Comparison of ENCODE assay signal across 1 cellular context in the genomic region with DNA sequence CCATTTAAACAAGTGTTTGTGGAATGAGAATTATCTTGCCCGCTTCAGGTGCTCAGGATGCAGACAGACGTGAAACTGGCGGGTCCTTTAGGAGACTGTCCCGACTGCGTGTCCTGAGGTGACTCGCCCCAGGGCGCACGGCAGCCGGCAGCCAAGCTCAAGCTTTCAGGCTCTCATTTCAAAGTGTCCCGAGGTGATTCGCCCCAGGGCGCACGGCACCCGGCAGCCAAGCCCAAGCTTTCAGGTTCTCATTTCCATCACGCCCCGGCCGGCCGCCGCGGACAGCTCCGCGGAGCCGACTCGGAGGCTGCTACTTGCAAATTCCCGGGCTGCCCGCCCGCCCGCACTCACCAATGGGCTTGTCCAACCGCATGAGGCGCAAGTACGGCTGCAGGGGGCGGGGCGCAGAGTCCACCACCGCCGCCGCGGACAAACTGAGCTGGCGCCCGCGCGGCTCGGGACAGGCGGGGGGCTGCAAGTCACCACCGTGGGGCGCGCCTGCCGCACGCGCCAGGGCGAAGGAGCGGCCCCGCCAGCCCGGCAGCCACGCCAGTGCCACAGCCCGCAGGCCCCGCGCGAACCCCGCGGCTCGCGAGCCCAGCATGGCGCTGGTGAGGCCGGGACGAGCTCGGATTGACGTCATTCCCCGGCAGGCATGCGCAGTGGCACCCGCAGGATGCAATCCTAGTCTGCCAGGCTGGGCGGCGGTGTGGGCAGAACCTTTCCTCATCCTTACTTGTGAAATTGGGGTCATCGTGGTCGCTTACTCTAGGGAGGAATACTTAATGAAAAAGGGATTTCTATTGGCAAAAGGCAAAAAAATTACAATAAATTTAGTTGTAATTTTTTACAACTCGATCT.
TF ChIP-seq lines count a peak whose summit lies in the region.

A gene with protein sequence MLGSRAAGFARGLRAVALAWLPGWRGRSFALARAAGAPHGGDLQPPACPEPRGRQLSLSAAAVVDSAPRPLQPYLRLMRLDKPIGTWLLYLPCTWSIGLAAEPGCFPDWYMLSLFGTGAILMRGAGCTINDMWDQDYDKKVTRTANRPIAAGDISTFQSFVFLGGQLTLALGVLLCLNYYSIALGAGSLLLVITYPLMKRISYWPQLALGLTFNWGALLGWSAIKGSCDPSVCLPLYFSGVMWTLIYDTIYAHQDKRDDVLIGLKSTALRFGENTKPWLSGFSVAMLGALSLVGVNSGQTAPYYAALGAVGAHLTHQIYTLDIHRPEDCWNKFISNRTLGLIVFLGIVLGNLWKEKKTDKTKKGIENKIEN (minus strand): TSS at position 638 of the 861 bp plus-strand sequence. CDS start 34 bp downstream, at position 604.

TF ChIP-seq in HepG2, 621 proteins besides CTCF, POLR2A, EP300 and RAD21 (continued from another document and continues in another):
- no peak for TF ChIP-seq PITX1 (CRISPR knock-in tag; IDR thresholded peaks at IDR 0.05)
- TF ChIP-seq, protein P1, sequence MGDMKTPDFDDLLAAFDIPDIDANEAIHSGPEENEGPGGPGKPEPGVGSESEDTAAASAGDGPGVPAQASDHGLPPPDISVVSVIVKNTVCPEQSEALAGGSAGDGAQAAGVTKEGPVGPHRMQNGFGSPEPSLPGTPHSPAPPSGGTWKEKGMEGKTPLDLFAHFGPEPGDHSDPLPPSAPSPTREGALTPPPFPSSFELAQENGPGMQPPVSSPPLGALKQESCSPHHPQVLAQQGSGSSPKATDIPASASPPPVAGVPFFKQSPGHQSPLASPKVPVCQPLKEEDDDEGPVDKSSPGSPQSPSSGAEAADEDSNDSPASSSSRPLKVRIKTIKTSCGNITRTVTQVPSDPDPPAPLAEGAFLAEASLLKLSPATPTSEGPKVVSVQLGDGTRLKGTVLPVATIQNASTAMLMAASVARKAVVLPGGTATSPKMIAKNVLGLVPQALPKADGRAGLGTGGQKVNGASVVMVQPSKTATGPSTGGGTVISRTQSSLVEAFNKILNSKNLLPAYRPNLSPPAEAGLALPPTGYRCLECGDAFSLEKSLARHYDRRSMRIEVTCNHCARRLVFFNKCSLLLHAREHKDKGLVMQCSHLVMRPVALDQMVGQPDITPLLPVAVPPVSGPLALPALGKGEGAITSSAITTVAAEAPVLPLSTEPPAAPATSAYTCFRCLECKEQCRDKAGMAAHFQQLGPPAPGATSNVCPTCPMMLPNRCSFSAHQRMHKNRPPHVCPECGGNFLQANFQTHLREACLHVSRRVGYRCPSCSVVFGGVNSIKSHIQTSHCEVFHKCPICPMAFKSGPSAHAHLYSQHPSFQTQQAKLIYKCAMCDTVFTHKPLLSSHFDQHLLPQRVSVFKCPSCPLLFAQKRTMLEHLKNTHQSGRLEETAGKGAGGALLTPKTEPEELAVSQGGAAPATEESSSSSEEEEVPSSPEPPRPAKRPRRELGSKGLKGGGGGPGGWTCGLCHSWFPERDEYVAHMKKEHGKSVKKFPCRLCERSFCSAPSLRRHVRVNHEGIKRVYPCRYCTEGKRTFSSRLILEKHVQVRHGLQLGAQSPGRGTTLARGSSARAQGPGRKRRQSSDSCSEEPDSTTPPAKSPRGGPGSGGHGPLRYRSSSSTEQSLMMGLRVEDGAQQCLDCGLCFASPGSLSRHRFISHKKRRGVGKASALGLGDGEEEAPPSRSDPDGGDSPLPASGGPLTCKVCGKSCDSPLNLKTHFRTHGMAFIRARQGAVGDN (CRISPR knock-in tag; IDR thresholded peaks at IDR 0.05), result peak; percentile 90
- TF ChIP-seq, protein P2, sequence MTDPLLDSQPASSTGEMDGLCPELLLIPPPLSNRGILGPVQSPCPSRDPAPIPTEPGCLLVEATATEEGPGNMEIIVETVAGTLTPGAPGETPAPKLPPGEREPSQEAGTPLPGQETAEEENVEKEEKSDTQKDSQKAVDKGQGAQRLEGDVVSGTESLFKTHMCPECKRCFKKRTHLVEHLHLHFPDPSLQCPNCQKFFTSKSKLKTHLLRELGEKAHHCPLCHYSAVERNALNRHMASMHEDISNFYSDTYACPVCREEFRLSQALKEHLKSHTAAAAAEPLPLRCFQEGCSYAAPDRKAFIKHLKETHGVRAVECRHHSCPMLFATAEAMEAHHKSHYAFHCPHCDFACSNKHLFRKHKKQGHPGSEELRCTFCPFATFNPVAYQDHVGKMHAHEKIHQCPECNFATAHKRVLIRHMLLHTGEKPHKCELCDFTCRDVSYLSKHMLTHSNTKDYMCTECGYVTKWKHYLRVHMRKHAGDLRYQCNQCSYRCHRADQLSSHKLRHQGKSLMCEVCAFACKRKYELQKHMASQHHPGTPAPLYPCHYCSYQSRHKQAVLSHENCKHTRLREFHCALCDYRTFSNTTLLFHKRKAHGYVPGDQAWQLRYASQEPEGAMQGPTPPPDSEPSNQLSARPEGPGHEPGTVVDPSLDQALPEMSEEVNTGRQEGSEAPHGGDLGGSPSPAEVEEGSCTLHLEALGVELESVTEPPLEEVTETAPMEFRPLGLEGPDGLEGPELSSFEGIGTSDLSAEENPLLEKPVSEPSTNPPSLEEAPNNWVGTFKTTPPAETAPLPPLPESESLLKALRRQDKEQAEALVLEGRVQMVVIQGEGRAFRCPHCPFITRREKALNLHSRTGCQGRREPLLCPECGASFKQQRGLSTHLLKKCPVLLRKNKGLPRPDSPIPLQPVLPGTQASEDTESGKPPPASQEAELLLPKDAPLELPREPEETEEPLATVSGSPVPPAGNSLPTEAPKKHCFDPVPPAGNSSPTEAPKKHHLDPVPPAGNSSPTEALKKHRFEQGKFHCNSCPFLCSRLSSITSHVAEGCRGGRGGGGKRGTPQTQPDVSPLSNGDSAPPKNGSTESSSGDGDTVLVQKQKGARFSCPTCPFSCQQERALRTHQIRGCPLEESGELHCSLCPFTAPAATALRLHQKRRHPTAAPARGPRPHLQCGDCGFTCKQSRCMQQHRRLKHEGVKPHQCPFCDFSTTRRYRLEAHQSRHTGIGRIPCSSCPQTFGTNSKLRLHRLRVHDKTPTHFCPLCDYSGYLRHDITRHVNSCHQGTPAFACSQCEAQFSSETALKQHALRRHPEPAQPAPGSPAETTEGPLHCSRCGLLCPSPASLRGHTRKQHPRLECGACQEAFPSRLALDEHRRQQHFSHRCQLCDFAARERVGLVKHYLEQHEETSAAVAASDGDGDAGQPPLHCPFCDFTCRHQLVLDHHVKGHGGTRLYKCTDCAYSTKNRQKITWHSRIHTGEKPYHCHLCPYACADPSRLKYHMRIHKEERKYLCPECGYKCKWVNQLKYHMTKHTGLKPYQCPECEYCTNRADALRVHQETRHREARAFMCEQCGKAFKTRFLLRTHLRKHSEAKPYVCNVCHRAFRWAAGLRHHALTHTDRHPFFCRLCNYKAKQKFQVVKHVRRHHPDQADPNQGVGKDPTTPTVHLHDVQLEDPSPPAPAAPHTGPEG (CRISPR knock-in tag; IDR thresholded peaks at IDR 0.05), result peak; percentile 99
- no peak for TF ChIP-seq ZNF484 (CRISPR knock-in tag; IDR thresholded peaks at IDR 0.05; ENCODE audit: borderline replicate concordance, low read depth)
- TF ChIP-seq, protein P3, sequence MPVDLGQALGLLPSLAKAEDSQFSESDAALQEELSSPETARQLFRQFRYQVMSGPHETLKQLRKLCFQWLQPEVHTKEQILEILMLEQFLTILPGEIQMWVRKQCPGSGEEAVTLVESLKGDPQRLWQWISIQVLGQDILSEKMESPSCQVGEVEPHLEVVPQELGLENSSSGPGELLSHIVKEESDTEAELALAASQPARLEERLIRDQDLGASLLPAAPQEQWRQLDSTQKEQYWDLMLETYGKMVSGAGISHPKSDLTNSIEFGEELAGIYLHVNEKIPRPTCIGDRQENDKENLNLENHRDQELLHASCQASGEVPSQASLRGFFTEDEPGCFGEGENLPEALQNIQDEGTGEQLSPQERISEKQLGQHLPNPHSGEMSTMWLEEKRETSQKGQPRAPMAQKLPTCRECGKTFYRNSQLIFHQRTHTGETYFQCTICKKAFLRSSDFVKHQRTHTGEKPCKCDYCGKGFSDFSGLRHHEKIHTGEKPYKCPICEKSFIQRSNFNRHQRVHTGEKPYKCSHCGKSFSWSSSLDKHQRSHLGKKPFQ (CRISPR knock-in tag; IDR thresholded peaks at IDR 0.05; ENCODE audit: insufficient replicate concordance), result no peak
- no peak for TF ChIP-seq CENPX (CRISPR knock-in tag; IDR thresholded peaks at IDR 0.05)
- TF ChIP-seq CHD2 (IDR thresholded peaks at IDR 0.05; ENCODE audit: low read depth, low read length), result peak; percentile 93
- TF ChIP-seq, protein P4, sequence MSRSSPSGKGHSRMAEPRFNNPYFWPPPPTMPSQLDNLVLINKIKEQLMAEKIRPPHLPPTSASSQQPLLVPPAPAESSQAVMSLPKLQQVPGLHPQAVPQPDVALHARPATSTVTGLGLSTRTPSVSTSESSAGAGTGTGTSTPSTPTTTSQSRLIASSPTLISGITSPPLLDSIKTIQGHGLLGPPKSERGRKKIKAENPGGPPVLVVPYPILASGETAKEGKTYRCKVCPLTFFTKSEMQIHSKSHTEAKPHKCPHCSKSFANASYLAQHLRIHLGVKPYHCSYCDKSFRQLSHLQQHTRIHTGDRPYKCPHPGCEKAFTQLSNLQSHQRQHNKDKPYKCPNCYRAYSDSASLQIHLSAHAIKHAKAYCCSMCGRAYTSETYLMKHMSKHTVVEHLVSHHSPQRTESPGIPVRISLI (CRISPR knock-in tag; IDR thresholded peaks at IDR 0.05; ENCODE audit: borderline replicate concordance), result peak; percentile 67; the same call in 1 of the 2 replicates
- TF ChIP-seq, protein P5, sequence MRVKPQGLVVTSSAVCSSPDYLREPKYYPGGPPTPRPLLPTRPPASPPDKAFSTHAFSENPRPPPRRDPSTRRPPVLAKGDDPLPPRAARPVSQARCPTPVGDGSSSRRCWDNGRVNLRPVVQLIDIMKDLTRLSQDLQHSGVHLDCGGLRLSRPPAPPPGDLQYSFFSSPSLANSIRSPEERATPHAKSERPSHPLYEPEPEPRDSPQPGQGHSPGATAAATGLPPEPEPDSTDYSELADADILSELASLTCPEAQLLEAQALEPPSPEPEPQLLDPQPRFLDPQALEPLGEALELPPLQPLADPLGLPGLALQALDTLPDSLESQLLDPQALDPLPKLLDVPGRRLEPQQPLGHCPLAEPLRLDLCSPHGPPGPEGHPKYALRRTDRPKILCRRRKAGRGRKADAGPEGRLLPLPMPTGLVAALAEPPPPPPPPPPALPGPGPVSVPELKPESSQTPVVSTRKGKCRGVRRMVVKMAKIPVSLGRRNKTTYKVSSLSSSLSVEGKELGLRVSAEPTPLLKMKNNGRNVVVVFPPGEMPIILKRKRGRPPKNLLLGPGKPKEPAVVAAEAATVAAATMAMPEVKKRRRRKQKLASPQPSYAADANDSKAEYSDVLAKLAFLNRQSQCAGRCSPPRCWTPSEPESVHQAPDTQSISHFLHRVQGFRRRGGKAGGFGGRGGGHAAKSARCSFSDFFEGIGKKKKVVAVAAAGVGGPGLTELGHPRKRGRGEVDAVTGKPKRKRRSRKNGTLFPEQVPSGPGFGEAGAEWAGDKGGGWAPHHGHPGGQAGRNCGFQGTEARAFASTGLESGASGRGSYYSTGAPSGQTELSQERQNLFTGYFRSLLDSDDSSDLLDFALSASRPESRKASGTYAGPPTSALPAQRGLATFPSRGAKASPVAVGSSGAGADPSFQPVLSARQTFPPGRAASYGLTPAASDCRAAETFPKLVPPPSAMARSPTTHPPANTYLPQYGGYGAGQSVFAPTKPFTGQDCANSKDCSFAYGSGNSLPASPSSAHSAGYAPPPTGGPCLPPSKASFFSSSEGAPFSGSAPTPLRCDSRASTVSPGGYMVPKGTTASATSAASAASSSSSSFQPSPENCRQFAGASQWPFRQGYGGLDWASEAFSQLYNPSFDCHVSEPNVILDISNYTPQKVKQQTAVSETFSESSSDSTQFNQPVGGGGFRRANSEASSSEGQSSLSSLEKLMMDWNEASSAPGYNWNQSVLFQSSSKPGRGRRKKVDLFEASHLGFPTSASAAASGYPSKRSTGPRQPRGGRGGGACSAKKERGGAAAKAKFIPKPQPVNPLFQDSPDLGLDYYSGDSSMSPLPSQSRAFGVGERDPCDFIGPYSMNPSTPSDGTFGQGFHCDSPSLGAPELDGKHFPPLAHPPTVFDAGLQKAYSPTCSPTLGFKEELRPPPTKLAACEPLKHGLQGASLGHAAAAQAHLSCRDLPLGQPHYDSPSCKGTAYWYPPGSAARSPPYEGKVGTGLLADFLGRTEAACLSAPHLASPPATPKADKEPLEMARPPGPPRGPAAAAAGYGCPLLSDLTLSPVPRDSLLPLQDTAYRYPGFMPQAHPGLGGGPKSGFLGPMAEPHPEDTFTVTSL (CRISPR knock-in tag; IDR thresholded peaks at IDR 0.05; ENCODE audit: borderline replicate concordance), result no peak
- TF ChIP-seq, protein P6, sequence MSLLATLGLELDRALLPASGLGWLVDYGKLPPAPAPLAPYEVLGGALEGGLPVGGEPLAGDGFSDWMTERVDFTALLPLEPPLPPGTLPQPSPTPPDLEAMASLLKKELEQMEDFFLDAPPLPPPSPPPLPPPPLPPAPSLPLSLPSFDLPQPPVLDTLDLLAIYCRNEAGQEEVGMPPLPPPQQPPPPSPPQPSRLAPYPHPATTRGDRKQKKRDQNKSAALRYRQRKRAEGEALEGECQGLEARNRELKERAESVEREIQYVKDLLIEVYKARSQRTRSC (CRISPR knock-in tag; IDR thresholded peaks at IDR 0.05; ENCODE audit: low read depth), result peak; percentile 50; the same call in 1 of the 2 replicates
- peak; percentile 92 for TF ChIP-seq ZIK1 (CRISPR knock-in tag; IDR thresholded peaks at IDR 0.05; ENCODE audit: borderline replicate concordance, low read depth)
- no peak for TF ChIP-seq KLF16 (CRISPR knock-in tag; IDR thresholded peaks at IDR 0.05)
- TF ChIP-seq, protein P7, sequence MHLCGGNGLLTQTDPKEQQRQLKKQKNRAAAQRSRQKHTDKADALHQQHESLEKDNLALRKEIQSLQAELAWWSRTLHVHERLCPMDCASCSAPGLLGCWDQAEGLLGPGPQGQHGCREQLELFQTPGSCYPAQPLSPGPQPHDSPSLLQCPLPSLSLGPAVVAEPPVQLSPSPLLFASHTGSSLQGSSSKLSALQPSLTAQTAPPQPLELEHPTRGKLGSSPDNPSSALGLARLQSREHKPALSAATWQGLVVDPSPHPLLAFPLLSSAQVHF (CRISPR knock-in tag; IDR thresholded peaks at IDR 0.05), result 0 out of 2 replicates have a peak, but pooled peaks have one; percentile 29
- TF ChIP-seq ZMYM3 (CRISPR knock-in tag; IDR thresholded peaks at IDR 0.05), result no peak
- TF ChIP-seq SOX6 (IDR thresholded peaks at IDR 0.05), result no peak
- 0 out of 2 replicates have a peak, but pooled peaks have one; percentile 12 for TF ChIP-seq SOX6 (CRISPR knock-in tag; IDR thresholded peaks at IDR 0.05)
- peak; percentile 49; the same call in 1 of the 2 replicates for TF ChIP-seq ZNF263 (CRISPR knock-in tag; IDR thresholded peaks at IDR 0.05)
- TF ChIP-seq ZBTB8A (CRISPR knock-in tag; IDR thresholded peaks at IDR 0.05; ENCODE audit: borderline replicate concordance, low read depth), result no peak
- no peak for TF ChIP-seq ARNT (IDR thresholded peaks at IDR 0.05)
- 0 out of 2 replicates have a peak, but pooled peaks have one; percentile 62 for TF ChIP-seq EED (CRISPR knock-in tag; IDR thresholded peaks at IDR 0.05)
- TF ChIP-seq HDAC6 (IDR thresholded peaks at IDR 0.05; ENCODE audit: low read depth, low read length), result no peak
